16 cellular contexts compared by ENCODE assay signal in genomic region chr20:50038574-50038991, GRCh38. TPM values are rescaled to one million over a fixed set of nuclear protein-coding genes. Genes with fewer than 3 reads are reported as not detected.
DNase-seq lines count a peak whose midpoint lies in the region; ATAC-seq and TF ChIP-seq lines count a peak whose summit lies in the region.
"Had no signal": no experiment of that assay in that cellular context is flagged by ENCODE, and none has a peak within 500 bp of the region (broad histone marks: within the 10 kb centered on the region; RNA-seq: fewer than 3 reads in every experiment).

No MANE protein-coding gene starts in this region.

- peak overlapping the region; percentile 33 for H3K27ac Mint-ChIP-seq in nephron progenitor cell
- no peak overlapping the region for H3K27ac Mint-ChIP-seq in activated naive CD8-positive, alpha-beta T cell treated with anti-CD3 and anti-CD28 coated beads for 36 hours
- H3K27ac Mint-ChIP-seq: activated CD4-positive, alpha-beta memory T cell treated with anti-CD3 and anti-CD28 coated beads, Interleukin-2, amount 10 ng/mL, durations not matched to agents 7 days and 5 days; activated T-helper 1 cell treated with anti-CD3 and anti-CD28 coated beads, Interleukin-12 subunit alpha, Interleukin-12 subunit beta, Interleukin-2, Interleukin-4 antibody, amounts not matched to agents 30 ng/mL and 10 ng/mL and 1 ng/mL, durations not matched to agents 14 hours and 24 hours and 36 hours; B cell had no signal

- no peak overlapping the region for H3K4me3 Mint-ChIP-seq in nephron progenitor cell
- no peak overlapping the region for H3K4me3 Mint-ChIP-seq in activated naive CD8-positive, alpha-beta T cell treated with anti-CD3 and anti-CD28 coated beads for 36 hours
- H3K4me3 Mint-ChIP-seq: activated CD4-positive, alpha-beta memory T cell treated with anti-CD3 and anti-CD28 coated beads, Interleukin-2, amount 10 ng/mL, durations not matched to agents 7 days and 5 days; activated T-helper 1 cell treated with anti-CD3 and anti-CD28 coated beads, Interleukin-12 subunit alpha, Interleukin-12 subunit beta, Interleukin-2, Interleukin-4 antibody, amounts not matched to agents 30 ng/mL and 10 ng/mL and 1 ng/mL, durations not matched to agents 14 hours and 24 hours and 36 hours; B cell had no signal

- intact Hi-C loops in Right ventricle myocardium superior (cut with DNase I) = no loop called here

- H3K27me3 Mint-ChIP-seq in nephron progenitor cell (ENCODE audit: low read depth, poor library complexity) = no peaks in the 10 kb centered on the region
- no peaks in the 10 kb centered on the region for H3K27me3 Mint-ChIP-seq in activated naive CD8-positive, alpha-beta T cell treated with anti-CD3 and anti-CD28 coated beads for 36 hours
- H3K27me3 Mint-ChIP-seq: activated CD4-positive, alpha-beta memory T cell treated with anti-CD3 and anti-CD28 coated beads, Interleukin-2, amount 10 ng/mL, durations not matched to agents 7 days and 5 days; B cell had no signal

- DNase-seq in DMS53 treated with DMSO at 0.1 percent for 48 hours (lab: John Stamatoyannopoulos, UW; ENCODE audit: unreplicated experiment) = peak; percentile 96
- DNase-seq in NCI-H1417 (lab: John Stamatoyannopoulos, UW) = peak; percentile 49 to 97 (median 90)
- DNase-seq in NCI-H748 treated with DMSO at 0.1 percent for 48 hours (lab: John Stamatoyannopoulos, UW) = peak; percentile 7
- no peak for DNase-seq in nephron progenitor cell
- no peak for DNase-seq in Right ventricle myocardium superior
- DNase-seq in NOMO-1 (lab: John Stamatoyannopoulos, UW; ENCODE audit: unreplicated experiment in 2 of 2) = no peak
- DNase-seq in activated naive CD8-positive, alpha-beta T cell treated with anti-CD3 and anti-CD28 coated beads for 36 hours = no peak
- DNase-seq: activated CD4-positive, alpha-beta memory T cell treated with anti-CD3 and anti-CD28 coated beads, Interleukin-2, amount 10 ng/mL, durations not matched to agents 7 days and 5 days; DND-41; mesendoderm; MV-4-11; occipital lobe; stimulated activated CD4-positive, alpha-beta T cell treated with anti-CD3 and anti-CD28 coated beads, Interleukin-4, amount 100 ng/mL, for 4 hours; upper lobe of left lung had no signal

- H3K4me1 Mint-ChIP-seq in nephron progenitor cell = peaks cover 49% of the 10 kb centered on the region
- H3K4me1 Mint-ChIP-seq in activated naive CD8-positive, alpha-beta T cell treated with anti-CD3 and anti-CD28 coated beads for 36 hours = peaks cover 3% of the 10 kb centered on the region
- H3K4me1 Mint-ChIP-seq: activated CD4-positive, alpha-beta memory T cell treated with anti-CD3 and anti-CD28 coated beads, Interleukin-2, amount 10 ng/mL, durations not matched to agents 7 days and 5 days had no signal

- no peak for ATAC-seq in Right ventricle myocardium superior (ENCODE audit: poor library complexity)

- TF ChIP-seq CTCF in nephron progenitor cell (IDR thresholded peaks at IDR 0.05) = no peak

- H3K36me3 Mint-ChIP-seq in nephron progenitor cell (ENCODE audit: low read depth) = no peaks in the 10 kb centered on the region
- H3K36me3 Mint-ChIP-seq in activated naive CD8-positive, alpha-beta T cell treated with anti-CD3 and anti-CD28 coated beads for 36 hours = no peaks in the 10 kb centered on the region

- no peaks in the 10 kb centered on the region for H3K9me3 Mint-ChIP-seq in nephron progenitor cell
- H3K9me3 Mint-ChIP-seq in activated naive CD8-positive, alpha-beta T cell treated with anti-CD3 and anti-CD28 coated beads for 36 hours = no peaks in the 10 kb centered on the region
- H3K9me3 Mint-ChIP-seq: activated CD4-positive, alpha-beta memory T cell treated with anti-CD3 and anti-CD28 coated beads, Interleukin-2, amount 10 ng/mL, durations not matched to agents 7 days and 5 days; activated T-helper 1 cell treated with anti-CD3 and anti-CD28 coated beads, Interleukin-12 subunit alpha, Interleukin-12 subunit beta, Interleukin-2, Interleukin-4 antibody, amounts not matched to agents 30 ng/mL and 10 ng/mL and 1 ng/mL, durations not matched to agents 14 hours and 24 hours and 36 hours had no signal

RNA-seq across cellular contexts. Expression of gene SNAI1, which starts 55.8 kb away (rescaled TPM):
- 0.81 TPM for total RNA-seq in Right ventricle myocardium superior
- under 1 TPM; 0.82 to 0.93 TPM for total RNA-seq in activated naive CD8-positive, alpha-beta T cell treated with anti-CD3 and anti-CD28 coated beads for 36 hours
- total RNA-seq: occipital lobe had no signal

Comparison
In these comparisons a context has a peak if more than half of its experiments do, and no peak if none do; other contexts are left out.
1. DNase-seq: peak in DMS53 treated with DMSO at 0.1 percent for 48 hours (single experiment), NCI-H1417 (3 of 3) and NCI-H748 treated with DMSO at 0.1 percent for 48 hours (single experiment); none in nephron progenitor cell (single experiment), Right ventricle myocardium superior (single experiment), NOMO-1 (0 of 2) and activated naive CD8-positive, alpha-beta T cell treated with anti-CD3 and anti-CD28 coated beads for 36 hours (single experiment).